8 cellular contexts compared by ENCODE assay signal in genomic region chr7:34133983-34134782, GRCh38.
DNase-seq lines count a peak whose midpoint lies in the region; ATAC-seq and TF ChIP-seq lines count a peak whose summit lies in the region.

No MANE protein-coding gene starts in this region.

- peak overlapping the region; percentile 55 for H3K27ac ChIP-seq in AG04450 (ENCODE audit: low read depth, low read length)

- H3K9me3 ChIP-seq in AG04450 (ENCODE audit: control insufficient read depth, insufficient read depth, low read length), result no peaks in the 10 kb centered on the region

- no peak for ATAC-seq in HG02970 (IDR thresholded peaks at IDR 0.05; ENCODE audit: low FRiP score, unreplicated experiment)
- ATAC-seq in stimulated activated naive B cell treated with anti-CD40 and anti-IgM and Interleukin-4, amounts not matched to agents 10 μg/mL and 1 μg/mL and 100 μg/mL, for 72 hours (replicated peaks), result no peak

- peaks cover 3% of the 10 kb centered on the region for H3K27me3 Mint-ChIP-seq in osteocyte (ENCODE audit: unreplicated experiment)
- H3K27me3 Mint-ChIP-seq in stimulated activated naive B cell treated with anti-CD40 and anti-IgM and Interleukin-4, amounts not matched to agents 10 μg/mL and 1 μg/mL and 100 μg/mL, for 72 hours, result no peaks in the 10 kb centered on the region

- H3K36me3 Mint-ChIP-seq in osteocyte (ENCODE audit: unreplicated experiment), result no peaks in the 10 kb centered on the region
- H3K36me3 Mint-ChIP-seq in stimulated activated naive B cell treated with anti-CD40 and anti-IgM and Interleukin-4, amounts not matched to agents 10 μg/mL and 1 μg/mL and 100 μg/mL, for 72 hours, result no peaks in the 10 kb centered on the region

- H3K4me1 Mint-ChIP-seq in osteocyte (ENCODE audit: unreplicated experiment), result peaks cover 3% of the 10 kb centered on the region
- H3K4me1 Mint-ChIP-seq in stimulated activated naive B cell treated with anti-CD40 and anti-IgM and Interleukin-4, amounts not matched to agents 10 μg/mL and 1 μg/mL and 100 μg/mL, for 72 hours, result no peaks in the 10 kb centered on the region

- CTCF ChIA-PET in AG04450 (lab: Charles Lee), result interaction anchor here (0.6 to 4.0 kb wide), 30 partner anchors 9 to 1420 kb away, joined by 3 to 41 read pairs (median 4); no protein-coding TSS in a partner anchor

- H3K4me3 ChIP-seq in AG04450 (ENCODE audit: low read depth, low read length), result no peak overlapping the region
- H3K4me3 ChIP-seq in GM12875 (ENCODE audit: low read depth, low read length), result no peak overlapping the region

- TF ChIP-seq CTCF in AG04450 (IDR thresholded peaks at IDR 0.05; ENCODE audit: low read depth, low read length) (peak; percentile 87), GM12875 (IDR thresholded peaks at IDR 0.05; ENCODE audit: borderline replicate concordance, insufficient read depth, low read depth, low read length) (peak; percentile 62; the same call in 1 of the 2 replicates), osteocyte (IDR thresholded peaks at IDR 0.05) (peak; percentile 85)

- H3K4me3 Mint-ChIP-seq in osteocyte (ENCODE audit: unreplicated experiment), result no peak overlapping the region
- H3K4me3 Mint-ChIP-seq in stimulated activated naive B cell treated with anti-CD40 and anti-IgM and Interleukin-4, amounts not matched to agents 10 μg/mL and 1 μg/mL and 100 μg/mL, for 72 hours, result no peak overlapping the region

- no peaks in the 10 kb centered on the region for H3K9me3 Mint-ChIP-seq in osteocyte (ENCODE audit: unreplicated experiment)
- H3K9me3 Mint-ChIP-seq in stimulated activated naive B cell treated with anti-CD40 and anti-IgM and Interleukin-4, amounts not matched to agents 10 μg/mL and 1 μg/mL and 100 μg/mL, for 72 hours, result no peaks in the 10 kb centered on the region

- DNase-seq in AG04450 (ENCODE audit: low read depth, low spot score), result peak; percentile 52
- peak; percentile 60 for DNase-seq in NCI-H1105 (lab: John Stamatoyannopoulos, UW)
- peak; percentile 6 for DNase-seq in UCSD-AML1 (lab: John Stamatoyannopoulos, UW; ENCODE audit: unreplicated experiment)
- peak; percentile 7 for DNase-seq in foreskin melanocyte
- DNase-seq in osteocyte (ENCODE audit: extremely low spot score, unreplicated experiment), result no peak
- DNase-seq in stimulated activated naive B cell treated with anti-CD40 and anti-IgM and Interleukin-4, amounts not matched to agents 10 μg/mL and 1 μg/mL and 100 μg/mL, for 72 hours, result no peak

- H3K27ac Mint-ChIP-seq in osteocyte (ENCODE audit: unreplicated experiment), result no peak overlapping the region
- H3K27ac Mint-ChIP-seq in stimulated activated naive B cell treated with anti-CD40 and anti-IgM and Interleukin-4, amounts not matched to agents 10 μg/mL and 1 μg/mL and 100 μg/mL, for 72 hours, result no peak overlapping the region

- H3K27me3 ChIP-seq in AG04450 (ENCODE audit: control insufficient read depth, insufficient read depth, low read length), result no peaks in the 10 kb centered on the region

- POLR2A ChIA-PET in AG04450 (lab: Yijun Ruan, JAX), result no interaction called here

Comparison
In these comparisons a context has a peak if more than half of its experiments do, and no peak if none do; other contexts are left out.
1. DNase-seq: peak in AG04450 (single experiment), NCI-H1105 (single experiment), UCSD-AML1 (single experiment) and foreskin melanocyte (single experiment); none in osteocyte (single experiment) and stimulated activated naive B cell treated with anti-CD40 and anti-IgM and Interleukin-4, amounts not matched to agents 10 μg/mL and 1 μg/mL and 100 μg/mL, for 72 hours (single experiment).
2. Peak in every context shown above with its lines, with median percentiles within 50 percentile points of each other: CTCF ChIP-seq.